In the genomic region with DNA sequence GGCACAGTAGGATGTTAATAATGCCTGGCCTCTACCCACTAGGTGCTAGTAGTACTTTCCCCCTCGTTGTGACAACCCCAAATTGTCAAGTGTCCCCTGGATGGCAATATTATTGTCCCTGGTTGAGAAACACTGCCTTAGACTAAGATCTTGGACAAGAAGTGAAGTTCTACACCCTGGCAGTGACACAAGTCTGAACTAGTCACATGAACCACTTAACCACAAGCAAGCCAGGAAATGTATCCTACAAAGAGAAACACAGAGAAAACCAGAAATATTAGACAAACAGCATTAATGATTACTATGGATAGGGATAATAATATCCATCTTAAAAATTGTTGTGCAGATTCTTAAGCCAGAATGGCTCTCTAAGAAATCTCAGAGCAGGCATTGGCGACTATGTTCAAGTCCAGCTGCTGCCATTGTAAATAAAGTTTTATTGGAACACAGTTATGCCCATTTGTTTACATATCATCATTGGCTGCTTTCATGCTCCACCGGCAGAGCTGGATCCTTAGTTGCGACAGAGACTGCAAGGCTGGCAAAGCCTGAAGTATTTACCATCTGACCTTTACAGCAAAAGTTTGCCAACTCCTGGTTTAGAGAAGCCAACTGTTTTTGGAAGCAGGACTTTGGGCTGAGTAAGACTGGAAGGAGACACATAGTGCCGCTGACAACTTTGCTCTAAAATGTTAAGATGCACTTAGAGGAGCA, we compare ENCODE assay signal across 26 cellular contexts.
DNase-seq lines count a peak whose midpoint lies in the region; ATAC-seq, FAIRE-seq and TF ChIP-seq lines count a peak whose summit lies in the region.
"Had no signal": no experiment of that assay in that cellular context is flagged by ENCODE, and none has a peak within 500 bp of the region (broad histone marks: within the 10 kb centered on the region; RNA-seq: fewer than 3 reads in every experiment).

No MANE protein-coding gene starts in this region.

- CTCF ChIA-PET in K562 (lab: Yijun Ruan, JAX; ENCODE audit: low intra/inter-chr PET ratio) = no interaction called here

- no peak overlapping the region for H3K9ac ChIP-seq in K562 (ENCODE audit: insufficient read depth in 1 of 2, low read depth in 2 of 2, low read length in 2 of 2)
- H3K9ac ChIP-seq: KMS-11 had no signal

- H3K27me3 ChIP-seq in K562 (ENCODE audit: control insufficient read depth in 2 of 2, insufficient read depth in 2 of 2, low read length in 2 of 2) (no peaks in the 10 kb centered on the region), tibial artery (no peaks in the 10 kb centered on the region)
- H3K27me3 ChIP-seq: BE2C, left lung, SJCRH30, upper lobe of left lung had no signal

- H3K4me3 ChIP-seq in K562 (no peak overlapping the region), tibial artery (no peak overlapping the region)
- H3K4me3 ChIP-seq: left lung, psoas muscle, SJCRH30, smooth muscle cell, upper lobe of left lung had no signal

- DNase-seq in activated CD4-positive, alpha-beta T cell treated with anti-CD3 and anti-CD28 coated beads, Interleukin-2, amount 10 ng/mL, durations not matched to agents 24 days and 14 days = no peak
- DNase-seq in activated CD4-positive, alpha-beta T cell treated with anti-CD3 and anti-CD28 coated beads for 4 hours = no peak
- no peak for DNase-seq in K562 (ENCODE audit: extremely low read depth in 1 of 4, low spot score in 3 of 4)
- peak; percentile 18 for DNase-seq in globus pallidus (ENCODE audit: low spot score)
- DNase-seq in tibial artery = peak; percentile 32 to 78
- no peak for DNase-seq in cortex of kidney (lab: John Stamatoyannopoulos, UW)
- DNase-seq: 8988T; activated CD4-positive, alpha-beta T cell treated with anti-CD3 and anti-CD28 coated beads for 48 hours; activated gamma-delta T cell treated with Interleukin-2 at 50 U/mL for 16 hours; BE2C; head of caudate nucleus; left lung; midbrain; NCI-H1092 treated with DMSO at 0.1 percent for 48 hours; NCI-H2081 treated with DMSO at 0.1 percent for 48 hours; NCI-H446; psoas muscle; SJCRH30; stimulated activated CD4-positive, alpha-beta T cell treated with anti-CD3 and anti-CD28 coated beads, Interleukin-4, amount 100 ng/mL, for 1 hour; stimulated activated naive CD8-positive, alpha-beta T cell treated with anti-CD3 and anti-CD28 coated beads, Interleukin-15, amount 100 ng/mL, for 72 hours; upper lobe of left lung had no signal

- intact Hi-C loops in activated CD4-positive, alpha-beta T cell treated with anti-CD3 and anti-CD28 coated beads, Interleukin-2, amount 10 ng/mL, durations not matched to agents 24 days and 14 days (cut with micrococcal nuclease) = loop anchor here (10.0 kb wide), 1 partner anchor 456 kb away; no protein-coding TSS in a partner anchor
- intact Hi-C loops in K562 (cut with micrococcal nuclease) (no loop called here), tibial artery (cut with DNase I; ENCODE audit: low total_unique reads) (no loop called here)

- no peaks in the 10 kb centered on the region for H3K9me3 Mint-ChIP-seq in activated CD4-positive, alpha-beta T cell treated with anti-CD3 and anti-CD28 coated beads, Interleukin-2, amount 10 ng/mL, durations not matched to agents 24 days and 14 days
- H3K9me3 Mint-ChIP-seq: nephron; stimulated activated naive CD8-positive, alpha-beta T cell treated with anti-CD3 and anti-CD28 coated beads, Interleukin-15, amount 100 ng/mL, for 72 hours had no signal

- in situ Hi-C loops in K562 (cut with MboI) = no loop called here

- ATAC-seq in K562 (no peak), GM21447 (IDR thresholded peaks at IDR 0.05; ENCODE audit: unreplicated experiment) (no peak), HG02981 (IDR thresholded peaks at IDR 0.05; ENCODE audit: unreplicated experiment) (no peak)
- ATAC-seq: left lung; psoas muscle; stimulated activated naive CD8-positive, alpha-beta T cell treated with anti-CD3 and anti-CD28 coated beads, Interleukin-15, amount 100 ng/mL, for 72 hours had no signal

- POLR2A ChIA-PET in K562 (lab: Yijun Ruan, JAX) = no interaction called here

- H3K9me1 ChIP-seq in K562 (ENCODE audit: control insufficient read depth, insufficient read depth, low read length) = no peaks in the 10 kb centered on the region

- peaks cover 4% of the 10 kb centered on the region for H3K27me3 Mint-ChIP-seq in activated CD4-positive, alpha-beta T cell treated with anti-CD3 and anti-CD28 coated beads, Interleukin-2, amount 10 ng/mL, durations not matched to agents 24 days and 14 days

- no peaks in the 10 kb centered on the region for H3K36me3 ChIP-seq in K562 (ENCODE audit: control insufficient read depth, insufficient read depth, low read length)
- peaks cover 0 to 17% (median 13%) of the 10 kb centered on the region in 3 donors for H3K36me3 ChIP-seq in tibial artery
- H3K36me3 ChIP-seq: BE2C, left lung, SJCRH30, upper lobe of left lung had no signal

- FAIRE-seq in K562 (lab: Jason Lieb, UNC) = no peak

- H3K36me3 Mint-ChIP-seq in activated CD4-positive, alpha-beta T cell treated with anti-CD3 and anti-CD28 coated beads, Interleukin-2, amount 10 ng/mL, durations not matched to agents 24 days and 14 days (ENCODE audit: low read depth) = peaks cover 2% of the 10 kb centered on the region

- H3K9me3 ChIP-seq in K562 (replicated peaks; ENCODE audit: control insufficient read depth, insufficient read depth, low read depth, low read length) (no peaks in the 10 kb centered on the region), tibial artery (no peaks in the 10 kb centered on the region)
- H3K9me3 ChIP-seq: BE2C, left lung, psoas muscle, SJCRH30, upper lobe of left lung had no signal

- no peak for TF ChIP-seq RAD21 in K562 (CRISPR knock-in tag; conservative IDR thresholded peaks at IDR 0.05 in 1 of 2, IDR thresholded peaks at IDR 0.05 in 1 of 2)

- BruUV-seq in K562 (replicated peaks; lab: Mats Ljungman, UMichigan) = no TSS peak

- peak overlapping the region; percentile 35 for H3K27ac Mint-ChIP-seq in activated CD4-positive, alpha-beta T cell treated with anti-CD3 and anti-CD28 coated beads, Interleukin-2, amount 10 ng/mL, durations not matched to agents 24 days and 14 days
- H3K27ac Mint-ChIP-seq: nephron; stimulated activated naive CD8-positive, alpha-beta T cell treated with anti-CD3 and anti-CD28 coated beads, Interleukin-15, amount 100 ng/mL, for 72 hours had no signal

- H3K79me2 ChIP-seq in K562 (ENCODE audit: control insufficient read depth, insufficient read depth, low read length) = no peaks in the 10 kb centered on the region

- H3K4me3 Mint-ChIP-seq in activated CD4-positive, alpha-beta T cell treated with anti-CD3 and anti-CD28 coated beads, Interleukin-2, amount 10 ng/mL, durations not matched to agents 24 days and 14 days = no peak overlapping the region
- H3K4me3 Mint-ChIP-seq: nephron; stimulated activated naive CD8-positive, alpha-beta T cell treated with anti-CD3 and anti-CD28 coated beads, Interleukin-15, amount 100 ng/mL, for 72 hours had no signal

- no peak for TF ChIP-seq POLR2A in K562 (conservative IDR thresholded peaks at IDR 0.05)

- TF ChIP-seq CTCF in K562 (IDR thresholded peaks at IDR 0.05 in 2 of 3, conservative IDR thresholded peaks at IDR 0.05 in 1 of 3; ENCODE audit: insufficient read depth in 2 of 3, low read depth in 1 of 3, low read length in 3 of 3) (no peak), tibial artery (IDR thresholded peaks at IDR 0.05) (no peak)

- H3K4me1 ChIP-seq in K562 (replicated peaks in 1 of 2; ENCODE audit: control insufficient read depth in 2 of 2, insufficient read depth in 2 of 2, low read length in 2 of 2) = no peaks in the 10 kb centered on the region
- H3K4me1 ChIP-seq in tibial artery = peaks cover 0 to 54% (median 43%) of the 10 kb centered on the region in 4 donors
- H3K4me1 ChIP-seq: BE2C, left lung, psoas muscle, SJCRH30 had no signal

- H3K4me1 Mint-ChIP-seq in activated CD4-positive, alpha-beta T cell treated with anti-CD3 and anti-CD28 coated beads, Interleukin-2, amount 10 ng/mL, durations not matched to agents 24 days and 14 days = peaks cover 28% of the 10 kb centered on the region
- H3K4me1 Mint-ChIP-seq: stimulated activated naive CD8-positive, alpha-beta T cell treated with anti-CD3 and anti-CD28 coated beads, Interleukin-15, amount 100 ng/mL, for 72 hours had no signal

- no peaks in the 10 kb centered on the region for H4K20me1 ChIP-seq in K562 (replicated peaks; ENCODE audit: control insufficient read depth, insufficient read depth, low read length)

- H3K27ac ChIP-seq in K562 (ENCODE audit: extremely low read depth, low read depth, low read length) (no peak overlapping the region), tibial artery (peak overlapping the region; percentile 39 to 49)
- H3K27ac ChIP-seq: KMS-11, left lung, psoas muscle, SJCRH30, upper lobe of left lung had no signal

- no peak for TF ChIP-seq EP300 in K562 (IDR thresholded peaks at IDR 0.05; ENCODE audit: low read length)

- WGBS in K562 (ENCODE audit: insufficient coverage, low coverage, missing lambda C conversion rate) = 1% methylated on average over 5 of the region's 5 CpGs

- H3K4me2 ChIP-seq in K562 (ENCODE audit: insufficient read depth, low read length) = no peak overlapping the region
- H3K4me2 ChIP-seq: KMS-11, smooth muscle cell had no signal

- H2AFZ ChIP-seq in K562 (ENCODE audit: low read depth, low read length) = no peak overlapping the region

Comparison
In these comparisons a context has a peak if more than half of its experiments do, and no peak if none do; other contexts are left out.
1. DNase-seq: peak in globus pallidus (single experiment) and tibial artery (2 of 2); none in activated CD4-positive, alpha-beta T cell treated with anti-CD3 and anti-CD28 coated beads, Interleukin-2, amount 10 ng/mL, durations not matched to agents 24 days and 14 days (single experiment), activated CD4-positive, alpha-beta T cell treated with anti-CD3 and anti-CD28 coated beads for 4 hours (0 of 2), K562 (0 of 4) and cortex of kidney (single experiment).